Comparison of ENCODE assay signal across 14 cellular contexts in genomic region chr9:38339496-38339895, GRCh38. TPM values are rescaled to one million over a fixed set of nuclear protein-coding genes. Genes with fewer than 3 reads are reported as not detected.
A peak's percentile ranks its signal among the peaks of the same experiment; 100 is the strongest.
DNase-seq lines count a peak whose midpoint lies in the region; ATAC-seq and TF ChIP-seq lines count a peak whose summit lies in the region.
"Had no signal": no experiment of that assay in that cellular context is flagged by ENCODE, and none has a peak within 500 bp of the region (broad histone marks: within the 10 kb centered on the region; RNA-seq: fewer than 3 reads in every experiment).

No MANE protein-coding gene starts in this region.

- H4K20me1 ChIP-seq in hepatocyte (ENCODE audit: insufficient read depth, poor library complexity, severe bottlenecking), result no peaks in the 10 kb centered on the region

- peak; percentile 72 for ATAC-seq in Right ventricle myocardium inferior
- peak; percentile 55 for ATAC-seq in aorta (ENCODE audit: low FRiP score)
- ATAC-seq in GM18858 (IDR thresholded peaks at IDR 0.05; ENCODE audit: unreplicated experiment), result no peak
- ATAC-seq in activated CD4-positive, alpha-beta T cell treated with anti-CD3 and anti-CD28 coated beads for 36 hours, result no peak

- TF ChIP-seq CTCF in hepatocyte (IDR thresholded peaks at IDR 0.05; ENCODE audit: poor library complexity), result no peak
- TF ChIP-seq CTCF in GM10248 (IDR thresholded peaks at IDR 0.05; ENCODE audit: control extremely low read depth, extremely low read depth, low read depth, missing control alignments), result no peak

- 70% methylated on average over 2 of the region's 2 CpGs for WGBS in hepatocyte (ENCODE audit: low lambda C conversion rate, missing lambda C conversion rate)
- 37 to 61% methylated on average over 2 of the region's 2 CpGs for WGBS in aorta, 2 donors

- no peaks in the 10 kb centered on the region for H3K27me3 Mint-ChIP-seq in activated CD4-positive, alpha-beta T cell treated with anti-CD3 and anti-CD28 coated beads for 36 hours

- H3K36me3 ChIP-seq in hepatocyte (replicated peaks; ENCODE audit: insufficient read depth, low read depth), result no peaks in the 10 kb centered on the region
- H3K36me3 ChIP-seq in aorta (ENCODE audit: control insufficient read depth in 1 of 2, insufficient read depth in 2 of 2, low read length in 1 of 2), result no peaks in the 10 kb centered on the region
- H3K36me3 ChIP-seq: neutrophil, SJSA1 had no signal

- no peak overlapping the region for H3K27ac Mint-ChIP-seq in activated CD4-positive, alpha-beta T cell treated with anti-CD3 and anti-CD28 coated beads for 36 hours

- no peak overlapping the region for H3K27ac ChIP-seq in hepatocyte
- H3K27ac ChIP-seq in aorta (ENCODE audit: low read depth in 1 of 2, low read length in 2 of 2), result no peak overlapping the region
- H3K27ac ChIP-seq: epithelial cell of prostate, neutrophil, SJSA1 had no signal

- H3K4me1 Mint-ChIP-seq in activated CD4-positive, alpha-beta T cell treated with anti-CD3 and anti-CD28 coated beads for 36 hours, result no peaks in the 10 kb centered on the region

- no peaks in the 10 kb centered on the region for H3K9me3 ChIP-seq in hepatocyte (ENCODE audit: low read depth)
- H3K9me3 ChIP-seq in aorta (ENCODE audit: control insufficient read depth, low read length), result no peaks in the 10 kb centered on the region
- H3K9me3 ChIP-seq: neutrophil, SJSA1 had no signal

- CTCF ChIA-PET in activated CD4-positive, alpha-beta T cell treated with anti-CD3 and anti-CD28 coated beads for 36 hours (lab: Charles Lee), result interaction anchor here (0.6 kb wide), 1 partner anchor 50 kb away, joined by 3 read pairs; no protein-coding TSS in a partner anchor
- CTCF ChIA-PET in GM10248 (lab: Yijun Ruan, JAX), result interaction anchor here (1.0 to 2.1 kb wide), 4 partner anchors 10 to 425 kb away, joined by 3 to 8 read pairs (median 4); no protein-coding TSS in a partner anchor

- no peak overlapping the region for H3K4me2 ChIP-seq in hepatocyte
- H3K4me2 ChIP-seq: smooth muscle cell had no signal

- H3K36me3 Mint-ChIP-seq in activated CD4-positive, alpha-beta T cell treated with anti-CD3 and anti-CD28 coated beads for 36 hours (ENCODE audit: low read depth), result no peaks in the 10 kb centered on the region

- intact Hi-C loops in Right ventricle myocardium inferior (cut with DNase I) (no loop called here), cardiac septum (cut with DNase I) (no loop called here), aorta (cut with DNase I) (loop anchor here in 1 of 2 donors (10.0 kb wide), 1 partner anchor 55 kb away; no protein-coding TSS in a partner anchor)
- intact Hi-C loops in activated CD4-positive, alpha-beta T cell treated with anti-CD3 and anti-CD28 coated beads for 36 hours (cut with DNase I, micrococcal nuclease), result no loop called here

- H2AFZ ChIP-seq in hepatocyte, result no peak overlapping the region

- no peaks in the 10 kb centered on the region for H3K4me1 ChIP-seq in hepatocyte (ENCODE audit: insufficient read depth)
- no peaks in the 10 kb centered on the region for H3K4me1 ChIP-seq in aorta (ENCODE audit: control insufficient read depth in 1 of 2, insufficient read depth in 2 of 2, low read length in 2 of 2)
- H3K4me1 ChIP-seq: SJSA1 had no signal

- POLR2A ChIA-PET in activated CD4-positive, alpha-beta T cell treated with anti-CD3 and anti-CD28 coated beads for 36 hours (lab: Charles Lee), result interaction anchor here (0.9 kb wide), 1 partner anchor 54 kb away, joined by 5 read pairs; no protein-coding TSS in a partner anchor
- POLR2A ChIA-PET in GM10248 (lab: Yijun Ruan, JAX), result no interaction called here

- H3K9me2 ChIP-seq in hepatocyte (replicated peaks; ENCODE audit: insufficient read depth), result no peaks in the 10 kb centered on the region

- H3K4me3 ChIP-seq in hepatocyte (no peak overlapping the region), aorta (ENCODE audit: low read length in 2 of 2) (no peak overlapping the region)
- H3K4me3 ChIP-seq: SJSA1, smooth muscle cell had no signal

- H3K4me3 Mint-ChIP-seq in activated CD4-positive, alpha-beta T cell treated with anti-CD3 and anti-CD28 coated beads for 36 hours, result no peak overlapping the region

- no peaks in the 10 kb centered on the region for H3K79me2 ChIP-seq in hepatocyte

- DNase-seq in Right ventricle myocardium inferior (ENCODE audit: missing footprints), result no peak
- DNase-seq in cardiac septum (ENCODE audit: low spot score), result no peak
- peak; percentile 96 for DNase-seq in cerebellar cortex (ENCODE audit: low spot score)
- DNase-seq in hepatocyte (ENCODE audit: low spot score), result peak; percentile 32
- peak in 1 of 2 donors; percentile 54 for DNase-seq in aorta
- no peak for DNase-seq in activated CD4-positive, alpha-beta T cell treated with anti-CD3 and anti-CD28 coated beads for 36 hours
- DNase-seq in GM10248 (ENCODE audit: extremely low spot score), result no peak
- DNase-seq: activated naive CD4-positive, alpha-beta T cell treated with anti-CD3 and anti-CD28 coated beads, Interleukin-2, amount 50 U/mL, for 16 hours; NCI-H2171 treated with DMSO at 0.1 percent for 48 hours had no signal

- no peaks in the 10 kb centered on the region for H3K9me3 Mint-ChIP-seq in activated CD4-positive, alpha-beta T cell treated with anti-CD3 and anti-CD28 coated beads for 36 hours (ENCODE audit: low read depth)

- H3K27me3 ChIP-seq in hepatocyte, result no peaks in the 10 kb centered on the region
- H3K27me3 ChIP-seq in aorta (ENCODE audit: control insufficient read depth in 1 of 2, insufficient read depth in 2 of 2, low read length in 1 of 2), result no peaks in the 10 kb centered on the region
- H3K27me3 ChIP-seq: neutrophil, SJSA1 had no signal

RNA-seq across cellular contexts. Expression of gene ALDH1B1, which starts 53.0 kb away (rescaled TPM):
- total RNA-seq in Right ventricle myocardium inferior, result 18.4 TPM
- total RNA-seq in cardiac septum, result 21.0 TPM
- total RNA-seq in hepatocyte, result 40.5 and 45.8 TPM in 2 replicates
- polyA plus RNA-seq in hepatocyte, result 21.5 and 30.9 TPM in 2 replicates
- total RNA-seq in aorta, result 100 to 1,000 TPM; 141 to 336 TPM
- polyA plus RNA-seq in aorta, result 10 to 100 TPM; 38.1 to 76.5 TPM
- 10 to 100 TPM; 20.3 to 21.8 TPM for total RNA-seq in activated CD4-positive, alpha-beta T cell treated with anti-CD3 and anti-CD28 coated beads for 36 hours

Comparison
In these comparisons a context has a peak if more than half of its experiments do, and no peak if none do; other contexts are left out.
1. ATAC-seq: peak in Right ventricle myocardium inferior (single experiment) and aorta (single experiment); none in GM18858 (single experiment) and activated CD4-positive, alpha-beta T cell treated with anti-CD3 and anti-CD28 coated beads for 36 hours (single experiment).
2. DNase-seq: peak in cerebellar cortex (single experiment) and hepatocyte (single experiment); none in Right ventricle myocardium inferior (single experiment), cardiac septum (single experiment), activated CD4-positive, alpha-beta T cell treated with anti-CD3 and anti-CD28 coated beads for 36 hours (single experiment) and GM10248 (single experiment).